In the genomic region with DNA sequence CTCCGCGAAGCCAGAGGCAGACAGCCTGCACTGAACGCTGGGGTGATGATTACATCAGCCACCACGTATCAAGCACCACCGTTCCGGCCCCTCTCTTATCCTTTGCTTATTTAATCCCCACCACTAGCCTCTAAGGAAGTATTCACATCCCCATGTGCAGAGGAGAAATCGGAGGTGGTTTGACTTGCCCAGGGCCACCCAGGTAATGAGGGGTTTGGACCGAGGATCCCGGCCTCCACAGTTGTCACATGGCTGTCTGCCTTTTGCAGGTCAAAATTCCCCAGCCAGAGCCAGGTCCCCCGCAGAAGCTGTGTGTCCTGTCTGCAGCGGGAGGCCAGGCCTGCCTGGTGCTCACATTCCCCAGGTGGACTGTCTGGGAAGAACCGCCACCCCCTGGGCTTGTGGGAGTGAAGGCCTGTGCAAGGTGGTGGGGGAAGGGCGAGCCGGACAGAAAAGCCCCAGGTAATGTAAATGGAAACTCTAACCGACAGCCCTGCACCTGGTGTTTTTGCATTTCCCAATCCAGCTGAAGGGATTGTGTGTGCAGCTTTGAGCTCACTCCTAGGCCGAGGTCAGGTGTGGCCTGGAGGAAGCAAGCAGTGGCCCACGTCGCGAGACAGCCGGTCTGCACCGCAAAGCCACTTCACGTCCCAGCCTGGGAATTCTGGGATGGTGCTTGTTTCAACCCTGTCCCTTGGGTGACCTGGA, we compare ENCODE assay signal across 12 cellular contexts.
A peak's percentile ranks its signal among the peaks of the same experiment; 100 is the strongest.
DNase-seq lines count a peak whose midpoint lies in the region; ATAC-seq and TF ChIP-seq lines count a peak whose summit lies in the region.
"Had no signal": no experiment of that assay in that cellular context is flagged by ENCODE, and none has a peak within 500 bp of the region (broad histone marks: within the 10 kb centered on the region; RNA-seq: fewer than 3 reads in every experiment).

No MANE protein-coding gene starts in this region.

- H3K4me1 ChIP-seq in DND-41 (ENCODE audit: insufficient read depth, low read length) (peaks cover 60% of the 10 kb centered on the region), neural progenitor cell (peaks cover 6% of the 10 kb centered on the region)
- H3K4me1 ChIP-seq in CD4-positive, alpha-beta memory T cell (ENCODE audit: insufficient read depth, low read length), result peaks cover 27% of the 10 kb centered on the region

- CTCF ChIA-PET in CD4-positive, alpha-beta memory T cell (lab: Charles Lee; ENCODE audit: partially characterized antibody), result no interaction called here

- H3K4me1 Mint-ChIP-seq in neural progenitor cell, result peaks cover 60% of the 10 kb centered on the region
- peaks cover 52 to 79% of the 10 kb centered on the region in 2 donors for H3K4me1 Mint-ChIP-seq in stimulated activated naive B cell treated with anti-CD40 and anti-IgM and Interleukin-4, amounts not matched to agents 10 μg/mL and 1 μg/mL and 100 μg/mL, for 72 hours
- peaks cover 24 to 38% (median 30%) of the 10 kb centered on the region in 4 donors for H3K4me1 Mint-ChIP-seq in CD4-positive, alpha-beta memory T cell

- H4K20me1 ChIP-seq in DND-41 (ENCODE audit: insufficient read depth, low read length) (peaks cover 3% of the 10 kb centered on the region; the same call in 1 of the 2 replicates), neural progenitor cell (ENCODE audit: low read depth) (no peaks in the 10 kb centered on the region)

- intact Hi-C loops in CD4-positive, alpha-beta memory T cell (cut with micrococcal nuclease), result loop anchor here (10.0 kb wide), 1 partner anchor 111 kb away; the partner anchor contains the start of gene ID2

- DNase-seq in DND-41 (no peak), NCI-H2029 (lab: John Stamatoyannopoulos, UW) (peak; percentile 93), WERI-Rb-1 (peak; percentile 90), neural progenitor cell (ENCODE audit: low spot score) (no peak), RPMI8226 (no peak)
- DNase-seq in activated naive CD4-positive, alpha-beta T cell treated with anti-CD3 and anti-CD28 coated beads, Interleukin-2, amount 50 U/mL, for 16 hours, result no peak
- no peak for DNase-seq in stimulated activated naive B cell treated with anti-CD40 and anti-IgM and Interleukin-4, amounts not matched to agents 10 μg/mL and 1 μg/mL and 100 μg/mL, for 72 hours
- DNase-seq in CD4-positive, alpha-beta memory T cell, result no peak
- DNase-seq: activated naive CD4-positive, alpha-beta T cell treated with anti-CD3 and anti-CD28 coated beads for 36 hours; MM.1S; stimulated activated CD4-positive, alpha-beta T cell treated with anti-CD3 and anti-CD28 coated beads, Interleukin-4, amount 100 ng/mL, for 24 hours had no signal

- H3K79me2 ChIP-seq in DND-41 (ENCODE audit: insufficient read depth, low read length) (no peaks in the 10 kb centered on the region), neural progenitor cell (ENCODE audit: low read depth) (no peaks in the 10 kb centered on the region)

- H3K9ac ChIP-seq in DND-41 (ENCODE audit: low read depth, low read length) (no peak overlapping the region), neural progenitor cell (no peak overlapping the region)

- POLR2A ChIA-PET in CD4-positive, alpha-beta memory T cell (lab: Charles Lee; ENCODE audit: partially characterized antibody), result no interaction called here

- peaks cover 2% of the 10 kb centered on the region for H3K9me3 Mint-ChIP-seq in neural progenitor cell
- peaks cover 0 to 3% of the 10 kb centered on the region in 2 donors for H3K9me3 Mint-ChIP-seq in stimulated activated naive B cell treated with anti-CD40 and anti-IgM and Interleukin-4, amounts not matched to agents 10 μg/mL and 1 μg/mL and 100 μg/mL, for 72 hours
- H3K9me3 Mint-ChIP-seq in CD4-positive, alpha-beta memory T cell, result no peaks in the 10 kb centered on the region
- H3K9me3 Mint-ChIP-seq: activated naive CD4-positive, alpha-beta T cell treated with anti-CD3 and anti-CD28 coated beads for 36 hours had no signal

- peak overlapping the region; percentile 69 for H3K27ac Mint-ChIP-seq in neural progenitor cell
- H3K27ac Mint-ChIP-seq in stimulated activated naive B cell treated with anti-CD40 and anti-IgM and Interleukin-4, amounts not matched to agents 10 μg/mL and 1 μg/mL and 100 μg/mL, for 72 hours, result no peak overlapping the region
- peak overlapping the region in 1 of 7 donors; percentile 34 for H3K27ac Mint-ChIP-seq in CD4-positive, alpha-beta memory T cell
- H3K27ac Mint-ChIP-seq: activated naive CD4-positive, alpha-beta T cell treated with anti-CD3 and anti-CD28 coated beads for 36 hours had no signal

- TF ChIP-seq CTCF in DND-41 (IDR thresholded peaks at IDR 0.05; ENCODE audit: borderline replicate concordance, extremely low read depth, low read length, poor library complexity, severe bottlenecking) (no peak), WERI-Rb-1 (IDR thresholded peaks at IDR 0.05; ENCODE audit: low read depth, low read length) (no peak), neural progenitor cell (IDR thresholded peaks at IDR 0.05) (no peak)

- no peaks in the 10 kb centered on the region for H3K36me3 Mint-ChIP-seq in neural progenitor cell
- H3K36me3 Mint-ChIP-seq in stimulated activated naive B cell treated with anti-CD40 and anti-IgM and Interleukin-4, amounts not matched to agents 10 μg/mL and 1 μg/mL and 100 μg/mL, for 72 hours, result peaks cover 4 to 17% of the 10 kb centered on the region in 2 donors
- no peaks in the 10 kb centered on the region for H3K36me3 Mint-ChIP-seq in CD4-positive, alpha-beta memory T cell

- H3F3A ChIP-seq in neural progenitor cell (ENCODE audit: low read depth), result no peaks in the 10 kb centered on the region

- H3K27me3 ChIP-seq in DND-41 (ENCODE audit: insufficient read depth, low read length, poor library complexity) (no peaks in the 10 kb centered on the region), WERI-Rb-1 (ENCODE audit: insufficient read depth, low read depth, severe bottlenecking) (no peaks in the 10 kb centered on the region), neural progenitor cell (no peaks in the 10 kb centered on the region)
- no peaks in the 10 kb centered on the region for H3K27me3 ChIP-seq in CD4-positive, alpha-beta memory T cell (ENCODE audit: insufficient read depth, low read length)
- H3K27me3 ChIP-seq: ovary had no signal

- peaks cover 20% of the 10 kb centered on the region for H3K27me3 Mint-ChIP-seq in neural progenitor cell (ENCODE audit: insufficient read depth, low read depth)
- H3K27me3 Mint-ChIP-seq in stimulated activated naive B cell treated with anti-CD40 and anti-IgM and Interleukin-4, amounts not matched to agents 10 μg/mL and 1 μg/mL and 100 μg/mL, for 72 hours, result peaks cover 52 to 69% of the 10 kb centered on the region in 2 donors
- peaks cover 0 to 2% of the 10 kb centered on the region in 2 donors for H3K27me3 Mint-ChIP-seq in CD4-positive, alpha-beta memory T cell

- no peak overlapping the region for H3K4me3 ChIP-seq in DND-41 (ENCODE audit: low read depth in 1 of 2, low read length in 2 of 2)
- no peak overlapping the region; the same call in 1 of the 2 replicates for H3K4me3 ChIP-seq in WERI-Rb-1 (ENCODE audit: low read depth, low read length)
- H3K4me3 ChIP-seq in neural progenitor cell, result no peak overlapping the region
- H3K4me3 ChIP-seq in CD4-positive, alpha-beta memory T cell (ENCODE audit: low read length in 2 of 2), result no peak overlapping the region
- H3K4me3 ChIP-seq: ovary had no signal

- H3K4me2 ChIP-seq in DND-41 (ENCODE audit: insufficient read depth, low read length) (no peak overlapping the region), neural progenitor cell (no peak overlapping the region)

- H3K27ac ChIP-seq in DND-41 (ENCODE audit: low read length) (peak overlapping the region; percentile 63), WERI-Rb-1 (peak overlapping the region; percentile 83), neural progenitor cell (no peak overlapping the region)
- no peak overlapping the region for H3K27ac ChIP-seq in CD4-positive, alpha-beta memory T cell (ENCODE audit: low read depth, low read length)
- H3K27ac ChIP-seq: ovary had no signal

- ATAC-seq in DND-41 (ENCODE audit: insufficient read depth, low read depth), result peak; percentile 5; the same call in 1 of the 3 replicates
- no peak for ATAC-seq in stimulated activated naive B cell treated with anti-CD40 and anti-IgM and Interleukin-4, amounts not matched to agents 10 μg/mL and 1 μg/mL and 100 μg/mL, for 72 hours (replicated peaks)

- H3K36me3 ChIP-seq in DND-41 (ENCODE audit: insufficient read depth, low read length), result no peaks in the 10 kb centered on the region
- no peaks in the 10 kb centered on the region for H3K36me3 ChIP-seq in WERI-Rb-1
- H3K36me3 ChIP-seq in neural progenitor cell, result no peaks in the 10 kb centered on the region
- no peaks in the 10 kb centered on the region for H3K36me3 ChIP-seq in CD4-positive, alpha-beta memory T cell (ENCODE audit: insufficient read depth, low read length)
- H3K36me3 ChIP-seq: ovary had no signal

- no peaks in the 10 kb centered on the region for H3K9me3 ChIP-seq in DND-41 (ENCODE audit: insufficient read depth, low read length, severe bottlenecking)
- H3K9me3 ChIP-seq in WERI-Rb-1 (ENCODE audit: severe bottlenecking), result no peaks in the 10 kb centered on the region
- no peaks in the 10 kb centered on the region for H3K9me3 ChIP-seq in neural progenitor cell (ENCODE audit: low read depth)
- no peaks in the 10 kb centered on the region for H3K9me3 ChIP-seq in CD4-positive, alpha-beta memory T cell (ENCODE audit: control insufficient read depth in 1 of 2, low read length in 2 of 2)
- H3K9me3 ChIP-seq: ovary had no signal

- H2AFZ ChIP-seq in DND-41 (ENCODE audit: low read depth, low read length) (no peak overlapping the region), neural progenitor cell (replicated peaks) (no peak overlapping the region)

- peak overlapping the region; percentile 52 for H3K4me3 Mint-ChIP-seq in neural progenitor cell
- no peak overlapping the region for H3K4me3 Mint-ChIP-seq in stimulated activated naive B cell treated with anti-CD40 and anti-IgM and Interleukin-4, amounts not matched to agents 10 μg/mL and 1 μg/mL and 100 μg/mL, for 72 hours
- H3K4me3 Mint-ChIP-seq in CD4-positive, alpha-beta memory T cell, result no peak overlapping the region
- H3K4me3 Mint-ChIP-seq: activated naive CD4-positive, alpha-beta T cell treated with anti-CD3 and anti-CD28 coated beads for 36 hours had no signal

Comparison
In these comparisons a context has a peak if more than half of its experiments do, and no peak if none do; other contexts are left out.
1. DNase-seq: peak in NCI-H2029 (single experiment) and WERI-Rb-1 (single experiment); none in DND-41 (single experiment), neural progenitor cell (single experiment), RPMI8226 (single experiment), activated naive CD4-positive, alpha-beta T cell treated with anti-CD3 and anti-CD28 coated beads, Interleukin-2, amount 50 U/mL, for 16 hours (single experiment), stimulated activated naive B cell treated with anti-CD40 and anti-IgM and Interleukin-4, amounts not matched to agents 10 μg/mL and 1 μg/mL and 100 μg/mL, for 72 hours (single experiment) and CD4-positive, alpha-beta memory T cell (0 of 5).
2. H3K27ac ChIP-seq: peak in DND-41 (single experiment) and WERI-Rb-1 (single experiment); none in neural progenitor cell (single experiment) and CD4-positive, alpha-beta memory T cell (single experiment).